Comparison of ENCODE assay signal across 15 cellular contexts in the genomic region with DNA sequence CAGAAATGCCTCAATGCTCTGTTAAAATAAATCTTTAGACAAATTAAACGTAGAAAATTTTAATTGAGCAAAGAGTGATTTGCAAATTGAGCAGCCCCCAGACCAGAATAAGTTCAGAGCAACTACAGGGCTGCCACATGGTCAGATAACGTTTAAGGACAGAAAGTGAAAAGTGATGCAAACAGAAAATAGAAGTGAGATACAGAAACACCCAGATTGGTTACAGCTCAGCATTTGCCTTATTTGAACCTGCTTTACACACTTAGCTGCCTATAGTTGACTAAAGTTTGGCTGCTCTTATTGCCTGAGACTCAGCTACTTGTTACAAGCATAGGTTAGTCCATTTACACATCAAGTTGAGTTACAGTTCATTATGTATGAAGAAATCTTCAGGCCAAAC.
DNase-seq lines count a peak whose midpoint lies in the region; ATAC-seq and TF ChIP-seq lines count a peak whose summit lies in the region.
"Had no signal": no experiment of that assay in that cellular context is flagged by ENCODE, and none has a peak within 500 bp of the region (broad histone marks: within the 10 kb centered on the region; RNA-seq: fewer than 3 reads in every experiment).

No MANE protein-coding gene starts in this region.

- H3K4me3 Mint-ChIP-seq in effector memory CD8-positive, alpha-beta T cell: no peak overlapping the region
- H3K4me3 Mint-ChIP-seq: IgD-negative memory B cell had no signal

- no peak for TF ChIP-seq CTCF in GM06990 (IDR thresholded peaks at IDR 0.05; ENCODE audit: insufficient read depth, low read length, poor library complexity, severe bottlenecking)

- ATAC-seq in GM19324 (IDR thresholded peaks at IDR 0.05; ENCODE audit: low FRiP score, unreplicated experiment): peak; percentile 75
- ATAC-seq in HG02798 (IDR thresholded peaks at IDR 0.05; ENCODE audit: poor library complexity, unreplicated experiment): peak; percentile 97
- ATAC-seq in HG03460 (IDR thresholded peaks at IDR 0.05; ENCODE audit: unreplicated experiment): peak; percentile 75
- ATAC-seq in effector memory CD8-positive, alpha-beta T cell (replicated peaks): no peak

- H3K27me3 Mint-ChIP-seq in effector memory CD8-positive, alpha-beta T cell: no peaks in the 10 kb centered on the region
- H3K27me3 Mint-ChIP-seq: IgD-negative memory B cell had no signal

- DNase-seq in GM06990 (ENCODE audit: extremely low read depth, insufficient read length): peak; percentile 12
- no peak for DNase-seq in stimulated activated naive CD4-positive, alpha-beta T cell treated with Interleukin-2 at 50 U/mL for 16 hours (lab: John Stamatoyannopoulos, UW)
- no peak for DNase-seq in NCI-H2029 treated with DMSO at 0.1 percent for 48 hours (lab: John Stamatoyannopoulos, UW)
- no peak for DNase-seq in effector memory CD8-positive, alpha-beta T cell
- DNase-seq in medulla oblongata (ENCODE audit: extremely low spot score): no peak
- DNase-seq: activated CD8-positive, alpha-beta memory T cell treated with anti-CD3 and anti-CD28 coated beads, Interleukin-2, amount 50 U/mL, for 4 hours; cerebellar nuclear complex; NCI-H1417; NCI-H524 treated with DMSO at 0.1 percent for 48 hours; stimulated activated CD4-positive, alpha-beta T cell treated with anti-CD3 and anti-CD28 coated beads, Interleukin-15, amount 100 ng/mL, for 24 hours; T-helper 1 cell had no signal

- H3K36me3 ChIP-seq in GM06990 (ENCODE audit: control insufficient read depth, insufficient read depth, low read length): no peaks in the 10 kb centered on the region

- no peaks in the 10 kb centered on the region for H3K27me3 ChIP-seq in GM06990 (replicated peaks; ENCODE audit: control insufficient read depth, insufficient read depth, low read length)

- no peaks in the 10 kb centered on the region for H3K4me1 Mint-ChIP-seq in effector memory CD8-positive, alpha-beta T cell (ENCODE audit: low read depth in 2 of 2)
- H3K4me1 Mint-ChIP-seq: IgD-negative memory B cell had no signal

- H3K4me3 ChIP-seq in GM06990 (replicated peaks; ENCODE audit: low read depth, low read length): no peak overlapping the region

- H3K36me3 Mint-ChIP-seq in effector memory CD8-positive, alpha-beta T cell (ENCODE audit: insufficient read depth): no peaks in the 10 kb centered on the region
- H3K36me3 Mint-ChIP-seq: IgD-negative memory B cell had no signal

- no peak overlapping the region for H3K27ac Mint-ChIP-seq in effector memory CD8-positive, alpha-beta T cell
- H3K27ac Mint-ChIP-seq: IgD-negative memory B cell had no signal

- peaks cover 3 to 4% of the 10 kb centered on the region in 2 donors for H3K9me3 Mint-ChIP-seq in effector memory CD8-positive, alpha-beta T cell
